Comparison of ENCODE assay signal across 8 cellular contexts in the genomic region with DNA sequence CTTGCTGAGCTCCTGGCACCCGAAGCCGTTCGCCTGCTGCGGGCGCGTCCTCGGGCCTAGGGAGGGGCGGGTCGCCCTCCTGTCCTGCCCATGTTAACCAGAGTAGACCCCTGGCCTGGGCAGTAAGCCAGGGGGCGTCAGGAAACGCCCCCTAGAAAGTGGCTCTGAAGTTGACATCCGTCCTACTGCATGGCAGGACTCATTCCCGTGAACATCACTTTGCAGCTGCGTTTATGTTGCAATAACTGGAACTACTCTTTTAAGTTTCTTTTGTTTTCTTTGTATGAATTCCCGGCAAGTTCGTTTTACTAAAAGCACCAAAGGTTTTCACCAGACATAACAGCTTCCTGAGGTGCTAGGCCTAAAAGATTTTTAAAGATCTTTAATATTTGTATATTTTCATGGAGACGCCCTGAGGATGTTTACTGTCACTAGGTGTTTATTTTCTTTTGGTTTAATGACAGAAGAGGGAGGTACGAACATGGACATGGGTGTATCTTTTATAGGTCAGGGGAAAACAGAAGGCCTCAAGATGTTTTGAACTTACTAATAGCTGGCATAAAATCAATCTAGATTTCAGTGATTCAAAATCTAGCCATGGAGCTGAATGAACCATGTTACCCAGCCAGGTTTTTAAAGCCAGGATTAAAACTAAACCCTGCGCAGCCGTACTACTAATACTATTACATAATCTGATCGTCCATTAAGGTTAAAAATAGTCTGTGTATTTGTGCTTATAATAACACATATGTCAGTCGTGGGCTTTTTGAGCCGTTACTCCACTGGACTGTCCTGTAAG. TPM values are rescaled to one million over a fixed set of nuclear protein-coding genes. Genes with fewer than 3 reads are reported as not detected.
DNase-seq lines count a peak whose midpoint lies in the region; ATAC-seq and TF ChIP-seq lines count a peak whose summit lies in the region.

No MANE protein-coding gene starts in this region.

- peaks cover 18% of the 10 kb centered on the region for H3K36me3 Mint-ChIP-seq in CD4-positive, alpha-beta T cell (ENCODE audit: low read depth)
- peaks cover 0 to 4% (median 0%) of the 10 kb centered on the region in 5 donors for H3K36me3 Mint-ChIP-seq in naive thymus-derived CD4-positive, alpha-beta T cell

- no peaks in the 10 kb centered on the region for H3K4me1 ChIP-seq in esophagus (ENCODE audit: control insufficient read depth in 2 of 2, insufficient read depth in 2 of 2, low read length in 1 of 2)
- H3K4me1 ChIP-seq in naive thymus-derived CD4-positive, alpha-beta T cell (ENCODE audit: control insufficient read depth in 2 of 2, insufficient read depth in 2 of 2, low read length in 2 of 2) = peaks cover 16 to 28% of the 10 kb centered on the region in 2 donors

- intact Hi-C loops in CD4-positive, alpha-beta T cell (cut with DNase I, micrococcal nuclease) = loop anchor here (1.0 to 10.0 kb wide), 6 partner anchors 20 to 755 kb away; a partner anchor contains a TSS
- intact Hi-C loops in naive thymus-derived CD4-positive, alpha-beta T cell (cut with micrococcal nuclease) = loop anchor here (1.0 to 10.0 kb wide), 8 partner anchors 19 to 533 kb away; a partner anchor contains a TSS

- peak overlapping the region; percentile 94 for H3K4me3 ChIP-seq in SK-N-MC
- peak overlapping the region; percentile 68 to 69 for H3K4me3 ChIP-seq in esophagus (ENCODE audit: low read depth in 1 of 2, low read length in 2 of 2)
- H3K4me3 ChIP-seq in naive thymus-derived CD4-positive, alpha-beta T cell (ENCODE audit: low read length) = peak overlapping the region; percentile 87

- peak overlapping the region; percentile 91 for H3K9ac ChIP-seq in SK-N-MC (ENCODE audit: insufficient read length)

- peaks cover 30% of the 10 kb centered on the region for H3K4me1 Mint-ChIP-seq in CD4-positive, alpha-beta T cell (ENCODE audit: low read depth)
- peaks cover 20 to 40% (median 34%) of the 10 kb centered on the region in 7 donors for H3K4me1 Mint-ChIP-seq in naive thymus-derived CD4-positive, alpha-beta T cell

- no peaks in the 10 kb centered on the region for H3K27me3 ChIP-seq in CD4-positive, alpha-beta T cell (ENCODE audit: control insufficient read depth, insufficient read depth, low read length)
- no peaks in the 10 kb centered on the region for H3K27me3 ChIP-seq in esophagus (ENCODE audit: control insufficient read depth in 1 of 2, insufficient read depth in 2 of 2, low read length in 2 of 2)
- H3K27me3 ChIP-seq in naive thymus-derived CD4-positive, alpha-beta T cell (ENCODE audit: control insufficient read depth in 2 of 2, insufficient read depth in 2 of 2, low read length in 2 of 2) = no peaks in the 10 kb centered on the region

- no peaks in the 10 kb centered on the region for H3K9me3 ChIP-seq in CD4-positive, alpha-beta T cell (ENCODE audit: control insufficient read depth, low read length)
- H3K9me3 ChIP-seq in SK-N-MC (ENCODE audit: low read depth, low read length) (no peaks in the 10 kb centered on the region; the same call in 1 of the 2 replicates), esophagus (ENCODE audit: control insufficient read depth in 2 of 2, insufficient read depth in 1 of 2, low read depth in 1 of 2, low read length in 1 of 2) (no peaks in the 10 kb centered on the region)
- no peaks in the 10 kb centered on the region for H3K9me3 ChIP-seq in naive thymus-derived CD4-positive, alpha-beta T cell (ENCODE audit: control insufficient read depth in 2 of 3, low read length in 3 of 3)

- peak overlapping the region; percentile 95 for H3K4me3 Mint-ChIP-seq in CD4-positive, alpha-beta T cell
- peak overlapping the region; percentile 85 to 98 (median 95) for H3K4me3 Mint-ChIP-seq in naive thymus-derived CD4-positive, alpha-beta T cell

- DNase-seq in CD4-positive, alpha-beta T cell = no peak
- DNase-seq in SK-N-MC (ENCODE audit: low read depth, low spot score) (no peak), putamen (ENCODE audit: low spot score) (no peak)
- DNase-seq in naive thymus-derived CD4-positive, alpha-beta T cell = no peak
- DNase-seq in activated CD4-positive, CD25-positive, alpha-beta regulatory T cell (lab: John Stamatoyannopoulos, UW) = no peak

- H3K27me3 Mint-ChIP-seq in CD4-positive, alpha-beta T cell = no peaks in the 10 kb centered on the region
- no peaks in the 10 kb centered on the region for H3K27me3 Mint-ChIP-seq in naive thymus-derived CD4-positive, alpha-beta T cell

- POLR2A ChIA-PET in CD4-positive, alpha-beta T cell (lab: Charles Lee) = interaction anchor here (0.6 to 2.4 kb wide), 11 partner anchors 11 to 533 kb away, joined by 3 to 72 read pairs (median 3); a partner anchor contains a TSS
- POLR2A ChIA-PET in naive thymus-derived CD4-positive, alpha-beta T cell (lab: Charles Lee) = interaction anchor here (0.9 to 2.8 kb wide), 5 partner anchors 8 to 316 kb away, joined by 3 to 40 read pairs (median 11); a partner anchor contains a TSS

- H3K36me3 ChIP-seq in SK-N-MC (ENCODE audit: insufficient read depth, low read length) (peaks cover under 1% of the 10 kb centered on the region), esophagus (ENCODE audit: control insufficient read depth in 2 of 2, insufficient read depth in 2 of 2, low read length in 1 of 2) (no peaks in the 10 kb centered on the region)
- peaks cover 0 to 6% (median 0%) of the 10 kb centered on the region in 3 experiments for H3K36me3 ChIP-seq in naive thymus-derived CD4-positive, alpha-beta T cell (ENCODE audit: control insufficient read depth in 2 of 3, insufficient read depth in 3 of 3, low read length in 3 of 3)

- H3K9me3 Mint-ChIP-seq in CD4-positive, alpha-beta T cell = no peaks in the 10 kb centered on the region
- no peaks in the 10 kb centered on the region for H3K9me3 Mint-ChIP-seq in naive thymus-derived CD4-positive, alpha-beta T cell

- ATAC-seq in CD4-positive, alpha-beta T cell (ENCODE audit: poor library complexity) = peak; percentile 2
- ATAC-seq in HG02884 (IDR thresholded peaks at IDR 0.05; ENCODE audit: unreplicated experiment) (peak; percentile 22), HG02763 (IDR thresholded peaks at IDR 0.05; ENCODE audit: unreplicated experiment) (no peak)
- ATAC-seq in naive thymus-derived CD4-positive, alpha-beta T cell = no peak

- CTCF ChIA-PET in CD4-positive, alpha-beta T cell (lab: Charles Lee) = interaction anchor here (1.0 to 1.6 kb wide), 2 partner anchors 9 to 20 kb away, joined by 5 read pairs; a partner anchor contains a TSS
- CTCF ChIA-PET in naive thymus-derived CD4-positive, alpha-beta T cell (lab: Charles Lee) = interaction anchor here (0.6 to 1.2 kb wide), 3 partner anchors 8 to 658 kb away, joined by 3 to 4 read pairs (median 3); no protein-coding TSS in a partner anchor

- peak overlapping the region; percentile 91 for H3K27ac Mint-ChIP-seq in CD4-positive, alpha-beta T cell
- H3K27ac Mint-ChIP-seq in naive thymus-derived CD4-positive, alpha-beta T cell = peak overlapping the region; percentile 88 to 96 (median 93)

- peak overlapping the region; percentile 80 for H3K27ac ChIP-seq in CD4-positive, alpha-beta T cell (ENCODE audit: low read depth, low read length)
- H3K27ac ChIP-seq in SK-N-MC = peak overlapping the region; percentile 80
- peak overlapping the region; percentile 85 to 87 for H3K27ac ChIP-seq in esophagus (ENCODE audit: low read depth in 2 of 2, low read length in 1 of 2)
- peak overlapping the region; percentile 85 for H3K27ac ChIP-seq in naive thymus-derived CD4-positive, alpha-beta T cell (ENCODE audit: low read depth, low read length)

- 1 to 2% methylated on average over 23 of the region's 23 CpGs for WGBS in esophagus, 2 donors

- TF ChIP-seq CTCF in CD4-positive, alpha-beta T cell (IDR thresholded peaks at IDR 0.05) = no peak

RNA-seq across cellular contexts. Expression of a gene that starts 1.0 kb away (rescaled TPM):
- total RNA-seq in CD4-positive, alpha-beta T cell = 10 to 100 TPM; 11.3 to 12.0 TPM
- 1 to 10 TPM in 1 of 2 donors, under 1 TPM in 1; 0.92 to 1.8 TPM for polyA plus RNA-seq in esophagus
- total RNA-seq in naive thymus-derived CD4-positive, alpha-beta T cell = 10 to 100 TPM in 2 of 5 experiments, 1 to 10 TPM in 3; 4.3 to 11.0 (median 8.2) TPM
- 10 to 100 TPM in 1 of 2 donors, 1 to 10 TPM in 1; 6.1 to 11.4 TPM for polyA plus RNA-seq in naive thymus-derived CD4-positive, alpha-beta T cell

RNA-seq across cellular contexts. Expression of a gene that starts 20.5 kb away (rescaled TPM):
- total RNA-seq in CD4-positive, alpha-beta T cell = 10 to 100 TPM; 22.2 to 27.9 TPM
- polyA plus RNA-seq in esophagus = 1 to 10 TPM; 3.2 to 5.0 TPM
- total RNA-seq in naive thymus-derived CD4-positive, alpha-beta T cell = 10 to 100 TPM; 23.4 to 43.4 (median 35.7) TPM
- 10 to 100 TPM; 22.7 to 25.0 TPM for polyA plus RNA-seq in naive thymus-derived CD4-positive, alpha-beta T cell

Comparison
In these comparisons a context has a peak if more than half of its experiments do, and no peak if none do; other contexts are left out.
1. ATAC-seq: peak in CD4-positive, alpha-beta T cell (single experiment) and HG02884 (single experiment); none in naive thymus-derived CD4-positive, alpha-beta T cell (single experiment) and HG02763 (single experiment).
2. Peak in every context shown above with its lines, with median percentiles within 50 percentile points of each other: H3K27ac ChIP-seq and H3K4me3 ChIP-seq.